Comparison of ENCODE assay signal across 17 cellular contexts in genomic region chr1:183163311-183163710, GRCh38. TPM values are rescaled to one million over a fixed set of nuclear protein-coding genes. Genes with fewer than 3 reads are reported as not detected.
DNase-seq lines count a peak whose midpoint lies in the region; ATAC-seq, FAIRE-seq and TF ChIP-seq lines count a peak whose summit lies in the region.
"Had no signal": no experiment of that assay in that cellular context is flagged by ENCODE, and none has a peak within 500 bp of the region (broad histone marks: within the 10 kb centered on the region; RNA-seq: fewer than 3 reads in every experiment).

No MANE protein-coding gene starts in this region.

- no peaks in the 10 kb centered on the region for H3K27me3 ChIP-seq in smooth muscle cell (ENCODE audit: low read depth)

- H3K79me2 ChIP-seq in smooth muscle cell (ENCODE audit: low read depth), result no peaks in the 10 kb centered on the region

- no peak overlapping the region for H3K4me2 ChIP-seq in smooth muscle cell

- FAIRE-seq in H54 (lab: Jason Lieb, UNC) (peak; percentile 82), D721Med (lab: Jason Lieb, UNC) (no peak)

- no peaks in the 10 kb centered on the region for H3K36me3 ChIP-seq in smooth muscle cell (ENCODE audit: low read depth)

- H3F3A ChIP-seq in smooth muscle cell (ENCODE audit: low read depth), result no peaks in the 10 kb centered on the region

- TF ChIP-seq POLR2A in H54 (IDR thresholded peaks at IDR 0.05; ENCODE audit: low read depth, low read length), result no peak

- H2AFZ ChIP-seq in smooth muscle cell (ENCODE audit: low read depth), result no peak overlapping the region

- DNase-seq in H54 (ENCODE audit: insufficient read length, low spot score), result peak; percentile 33
- DNase-seq in RKO (ENCODE audit: low spot score), result peak; percentile 83
- peak; percentile 77 for DNase-seq in epithelial cell of proximal tubule (ENCODE audit: low read depth)
- DNase-seq in smooth muscle cell (lab: John Stamatoyannopoulos, UW; ENCODE audit: unreplicated experiment), result no peak
- no peak for DNase-seq in D721Med (ENCODE audit: insufficient read length, low spot score)
- DNase-seq in NCI-H1417 treated with DMSO at 0.1 percent for 48 hours (lab: John Stamatoyannopoulos, UW), result no peak
- DNase-seq: activated CD8-positive, alpha-beta T cell treated with anti-CD3 and anti-CD28 coated beads, Interleukin-2, amount 10 ng/mL, durations not matched to agents 7 days and 5 days; GF-D8; GOT3; islet precursor cell; Kasumi-1; NCI-H510A treated with DMSO at 0.1 percent for 48 hours; stimulated activated CD4-positive, alpha-beta T cell treated with anti-CD3 and anti-CD28 coated beads, Interleukin-15, amount 100 ng/mL, for 24 hours; T-cell had no signal

- peaks cover 11% of the 10 kb centered on the region for H3K4me1 ChIP-seq in smooth muscle cell (ENCODE audit: low read depth)

- no peaks in the 10 kb centered on the region for H4K20me1 ChIP-seq in smooth muscle cell (ENCODE audit: low read depth)

- TF ChIP-seq CTCF in epithelial cell of proximal tubule (conservative IDR thresholded peaks at IDR 0.05; ENCODE audit: low read depth, low read length), result no peak
- no peak for TF ChIP-seq CTCF in smooth muscle cell (IDR thresholded peaks at IDR 0.05; ENCODE audit: borderline replicate concordance, insufficient read depth, poor library complexity, severe bottlenecking)
- TF ChIP-seq CTCF in D721Med (IDR thresholded peaks at IDR 0.05; ENCODE audit: insufficient read depth, missing control alignments), result no peak

- H3K9me3 ChIP-seq in smooth muscle cell (replicated peaks; ENCODE audit: low read depth), result no peaks in the 10 kb centered on the region

- ATAC-seq in GM18511 (IDR thresholded peaks at IDR 0.05; ENCODE audit: unreplicated experiment), result no peak
- ATAC-seq: activated CD8-positive, alpha-beta T cell treated with anti-CD3 and anti-CD28 coated beads, Interleukin-2, amount 10 ng/mL, durations not matched to agents 7 days and 5 days; activated naive CD4-positive, alpha-beta T cell treated with anti-CD3 and anti-CD28 coated beads, Interleukin-2, amount 50 U/mL, for 72 hours; T-cell had no signal

- H3K4me3 ChIP-seq in epithelial cell of proximal tubule (ENCODE audit: low read depth, low read length) (no peak overlapping the region), smooth muscle cell (no peak overlapping the region)

- H3K27ac ChIP-seq in smooth muscle cell (ENCODE audit: low read depth), result peak overlapping the region; percentile 83

- peak overlapping the region; percentile 28 for H3K9ac ChIP-seq in smooth muscle cell (ENCODE audit: low read depth)

- WGBS in smooth muscle cell (ENCODE audit: low lambda C conversion rate), result 79% methylated on average over 3 of the region's 3 CpGs

RNA-seq across cellular contexts. Expression of gene LAMC2, which starts 22.8 kb away (rescaled TPM):
- total RNA-seq in epithelial cell of proximal tubule, result 255 and 382 TPM in 2 replicates
- total RNA-seq in smooth muscle cell, result 120 TPM in 2 replicates
- polyA plus RNA-seq in smooth muscle cell, result 35.1 and 117 TPM in 2 replicates
- total RNA-seq: activated CD8-positive, alpha-beta T cell treated with anti-CD3 and anti-CD28 coated beads, Interleukin-2, amount 10 ng/mL, durations not matched to agents 7 days and 5 days; activated naive CD4-positive, alpha-beta T cell treated with anti-CD3 and anti-CD28 coated beads, Interleukin-2, amount 50 U/mL, for 72 hours; neural crest cell had no signal

Comparison
In these comparisons a context has a peak if more than half of its experiments do, and no peak if none do; other contexts are left out.
1. DNase-seq: peak in H54 (single experiment), RKO (single experiment) and epithelial cell of proximal tubule (single experiment); none in smooth muscle cell (single experiment), D721Med (single experiment) and NCI-H1417 treated with DMSO at 0.1 percent for 48 hours (single experiment).